8 cellular contexts compared by ENCODE assay signal in genomic region chr2:231709981-231710750, GRCh38. TPM values are rescaled to one million over a fixed set of nuclear protein-coding genes. Genes with fewer than 3 reads are reported as not detected.
A peak's percentile ranks its signal among the peaks of the same experiment; 100 is the strongest.
DNase-seq lines count a peak whose midpoint lies in the region; ATAC-seq and TF ChIP-seq lines count a peak whose summit lies in the region.

No MANE protein-coding gene starts in this region.

- H3K79me2 ChIP-seq in PC-9 (ENCODE audit: low read depth), result peaks cover 58% of the 10 kb centered on the region

- ATAC-seq in HG03460 (IDR thresholded peaks at IDR 0.05; ENCODE audit: unreplicated experiment), result peak; percentile 15
- peak; percentile 22 for ATAC-seq in activated T-helper 17 cell treated with anti-CD3 and anti-CD28 coated beads, Interleukin-2, amount 50 U/mL, for 72 hours (replicated peaks)
- ATAC-seq in naive thymus-derived CD8-positive, alpha-beta T cell, result peak; percentile 20 to 21
- peak; percentile 52 for ATAC-seq in stimulated activated effector memory CD8-positive, alpha-beta T cell treated with anti-CD3 and anti-CD28 coated beads, Interleukin-12 subunit alpha, Interleukin-12 subunit beta, amount 100 ng/mL, for 72 hours

- intact Hi-C loops in PC-9 (cut with micrococcal nuclease; ENCODE audit: unreplicated experiment), result loop anchor here (2.0 to 10.0 kb wide), 2 partner anchors 67 to 245 kb away; partner anchors contain the start of gene NCL

- peaks cover 35% of the 10 kb centered on the region for H4K20me1 ChIP-seq in PC-9 (ENCODE audit: insufficient read depth)

- POLR2A ChIA-PET in PC-9 (lab: Charles Lee; ENCODE audit: unreplicated experiment), result interaction anchor here (0.5 kb wide), 1 partner anchor 688 kb away, joined by 7 read pairs; no protein-coding TSS in a partner anchor
- POLR2A ChIA-PET in naive thymus-derived CD8-positive, alpha-beta T cell (lab: Charles Lee), result interaction anchor here (0.6 to 6.2 kb wide), 17 partner anchors 16 to 606 kb away, joined by 3 to 158 read pairs (median 4); partner anchors contain the start of genes COPS7B and NCL

- H3K4me1 ChIP-seq in PC-9 (replicated peaks; ENCODE audit: insufficient read depth), result peaks cover 28% of the 10 kb centered on the region

- peaks cover 58% of the 10 kb centered on the region for H3F3A ChIP-seq in PC-9 (ENCODE audit: insufficient read depth, low read depth)

- peak overlapping the region; percentile 97 for H3K4me2 ChIP-seq in PC-9

- H3K27ac ChIP-seq in PC-9, result peak overlapping the region; percentile 76

- H3K27ac Mint-ChIP-seq in activated T-helper 17 cell treated with anti-CD3 and anti-CD28 coated beads, Interleukin-2, amount 50 U/mL, for 72 hours, result peak overlapping the region; percentile 85
- peak overlapping the region; percentile 90 to 100 (median 95) for H3K27ac Mint-ChIP-seq in naive thymus-derived CD8-positive, alpha-beta T cell
- peak overlapping the region; percentile 100 for H3K27ac Mint-ChIP-seq in stimulated activated effector memory CD8-positive, alpha-beta T cell treated with anti-CD3 and anti-CD28 coated beads, Interleukin-12 subunit alpha, Interleukin-12 subunit beta, amount 100 ng/mL, for 72 hours

- no peaks in the 10 kb centered on the region for H3K9me3 ChIP-seq in PC-9 (ENCODE audit: insufficient read depth, low read depth)

- CTCF ChIA-PET in PC-9 (lab: Charles Lee), result interaction anchor here (0.6 kb wide), 1 partner anchor 44 kb away, joined by 10 read pairs; no protein-coding TSS in a partner anchor

- no peaks in the 10 kb centered on the region for H3K27me3 Mint-ChIP-seq in activated T-helper 17 cell treated with anti-CD3 and anti-CD28 coated beads, Interleukin-2, amount 50 U/mL, for 72 hours
- peaks cover 0 to 4% (median 0%) of the 10 kb centered on the region in 5 donors for H3K27me3 Mint-ChIP-seq in naive thymus-derived CD8-positive, alpha-beta T cell

- H3K4me3 ChIP-seq in PC-9, result peak overlapping the region; percentile 100
- H3K4me3 ChIP-seq in fibroblast of mammary gland (ENCODE audit: control insufficient read depth, low read depth, low read length), result peak overlapping the region; percentile 75

- H3K36me3 Mint-ChIP-seq in activated T-helper 17 cell treated with anti-CD3 and anti-CD28 coated beads, Interleukin-2, amount 50 U/mL, for 72 hours (ENCODE audit: low read depth), result peaks cover 63% of the 10 kb centered on the region
- peaks cover 6 to 40% (median 18%) of the 10 kb centered on the region in 3 donors for H3K36me3 Mint-ChIP-seq in naive thymus-derived CD8-positive, alpha-beta T cell
- H3K36me3 Mint-ChIP-seq in stimulated activated effector memory CD8-positive, alpha-beta T cell treated with anti-CD3 and anti-CD28 coated beads, Interleukin-12 subunit alpha, Interleukin-12 subunit beta, amount 100 ng/mL, for 72 hours, result peaks cover 91% of the 10 kb centered on the region

- no peaks in the 10 kb centered on the region for H3K27me3 ChIP-seq in PC-9 (ENCODE audit: insufficient read depth, low read depth)

- H3K4me1 Mint-ChIP-seq in activated T-helper 17 cell treated with anti-CD3 and anti-CD28 coated beads, Interleukin-2, amount 50 U/mL, for 72 hours, result peaks cover 25% of the 10 kb centered on the region
- H3K4me1 Mint-ChIP-seq in naive thymus-derived CD8-positive, alpha-beta T cell, result peaks cover 35 to 50% (median 41%) of the 10 kb centered on the region in 4 donors
- peaks cover 42% of the 10 kb centered on the region for H3K4me1 Mint-ChIP-seq in stimulated activated effector memory CD8-positive, alpha-beta T cell treated with anti-CD3 and anti-CD28 coated beads, Interleukin-12 subunit alpha, Interleukin-12 subunit beta, amount 100 ng/mL, for 72 hours

- BruUV-seq in PC-9 (replicated peaks; lab: Mats Ljungman, UMichigan), result no TSS peak

- H3K9me3 Mint-ChIP-seq in activated T-helper 17 cell treated with anti-CD3 and anti-CD28 coated beads, Interleukin-2, amount 50 U/mL, for 72 hours, result no peaks in the 10 kb centered on the region
- H3K9me3 Mint-ChIP-seq in naive thymus-derived CD8-positive, alpha-beta T cell, result peaks cover 0 to 4% (median 0%) of the 10 kb centered on the region in 9 donors
- no peaks in the 10 kb centered on the region for H3K9me3 Mint-ChIP-seq in stimulated activated effector memory CD8-positive, alpha-beta T cell treated with anti-CD3 and anti-CD28 coated beads, Interleukin-12 subunit alpha, Interleukin-12 subunit beta, amount 100 ng/mL, for 72 hours

- no peak overlapping the region for H2AFZ ChIP-seq in PC-9

- no peaks in the 10 kb centered on the region for H3K9me2 ChIP-seq in PC-9 (ENCODE audit: insufficient read depth)

- H3K36me3 ChIP-seq in PC-9 (ENCODE audit: low read depth), result peaks cover 18% of the 10 kb centered on the region

- peak; percentile 36 for DNase-seq in A172 (ENCODE audit: low spot score)
- DNase-seq in PC-9, result peak; percentile 63 to 91
- peak; percentile 76 for DNase-seq in fibroblast of mammary gland (ENCODE audit: low read depth)
- peak; percentile 74 to 94 (median 89) for DNase-seq in naive thymus-derived CD8-positive, alpha-beta T cell
- peak; percentile 98 to 99 for DNase-seq in stimulated activated effector memory CD8-positive, alpha-beta T cell treated with anti-CD3 and anti-CD28 coated beads, Interleukin-12 subunit alpha, Interleukin-12 subunit beta, amount 100 ng/mL, for 72 hours (ENCODE audit: low spot score in 2 of 2)

- no peak for TF ChIP-seq CTCF in PC-9 (conservative IDR thresholded peaks at IDR 0.05)
- peak; percentile 37 for TF ChIP-seq CTCF in fibroblast of mammary gland (conservative IDR thresholded peaks at IDR 0.05; ENCODE audit: control insufficient read depth, insufficient read depth, low read depth, low read length)

- peak; percentile 82 for TF ChIP-seq POLR2A in GM15510 (IDR thresholded peaks at IDR 0.05; ENCODE audit: borderline replicate concordance, extremely low read depth, insufficient read length)

- peak overlapping the region; percentile 91 for H3K4me3 Mint-ChIP-seq in activated T-helper 17 cell treated with anti-CD3 and anti-CD28 coated beads, Interleukin-2, amount 50 U/mL, for 72 hours
- peak overlapping the region; percentile 85 to 95 (median 90) for H3K4me3 Mint-ChIP-seq in naive thymus-derived CD8-positive, alpha-beta T cell
- H3K4me3 Mint-ChIP-seq in stimulated activated effector memory CD8-positive, alpha-beta T cell treated with anti-CD3 and anti-CD28 coated beads, Interleukin-12 subunit alpha, Interleukin-12 subunit beta, amount 100 ng/mL, for 72 hours, result peak overlapping the region; percentile 99

RNA-seq across cellular contexts. Expression of gene PTMA, which starts 1.8 kb away (rescaled TPM):
- 1,279 and 1,335 TPM in 2 replicates for total RNA-seq in A172 (2014; rRNA removed; shearing (Covaris generic))
- 1,200 and 1,260 TPM in 2 replicates for total RNA-seq in PC-9 (2021)
- total RNA-seq in activated T-helper 17 cell treated with anti-CD3 and anti-CD28 coated beads, Interleukin-2, amount 50 U/mL, for 72 hours, result 1,000 to 10,000 TPM; 1,439 to 1,845 TPM
- total RNA-seq in naive thymus-derived CD8-positive, alpha-beta T cell, result 1,000 to 10,000 TPM; 1,008 to 1,051 TPM
- polyA plus RNA-seq in naive thymus-derived CD8-positive, alpha-beta T cell, result 1,000 to 10,000 TPM; 1,851 to 2,224 (median 2,052) TPM

Comparison
In these comparisons a context has a peak if more than half of its experiments do, and no peak if none do; other contexts are left out.
1. Peak in every context shown above with its lines: DNase-seq, ATAC-seq, H3K4me3 ChIP-seq and H3K27ac ChIP-seq.
2. DNase-seq: peak in every context shown above with its lines; median percentile 98 in stimulated activated effector memory CD8-positive, alpha-beta T cell treated with anti-CD3 and anti-CD28 coated beads, Interleukin-12 subunit alpha, Interleukin-12 subunit beta, amount 100 ng/mL, for 72 hours; 89 in naive thymus-derived CD8-positive, alpha-beta T cell; 77 in PC-9; 76 in fibroblast of mammary gland; 36 in A172.